Comparison of ENCODE assay signal across 7 cellular contexts in the genomic region with DNA sequence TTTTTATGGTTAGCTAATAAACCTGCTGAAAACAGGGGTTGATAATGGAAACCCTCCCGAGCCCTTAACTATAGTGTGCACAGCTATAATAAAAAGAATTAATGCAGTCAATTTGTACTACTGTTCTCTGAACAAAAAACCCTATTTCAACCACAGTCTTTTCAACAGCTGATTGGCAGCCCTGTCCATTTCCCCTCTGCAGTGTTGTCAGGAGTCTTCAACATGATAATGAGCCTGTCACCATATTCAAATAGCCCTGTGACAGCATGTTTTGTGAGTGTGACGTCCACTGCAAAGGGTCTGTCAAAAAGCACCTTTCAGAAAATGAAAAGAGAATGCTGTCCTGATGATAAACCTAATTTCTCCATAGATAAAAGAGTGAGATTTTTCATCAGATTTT.
"Had no signal": no experiment of that assay in that cellular context is flagged by ENCODE, and none has a peak within 500 bp of the region (broad histone marks: within the 10 kb centered on the region; RNA-seq: fewer than 3 reads in every experiment).

No MANE protein-coding gene starts in this region.

- DNase-seq: GM23248, GOT3, H7, HCEC 1CT, KBM-7 had no signal

- FAIRE-seq: HepG2 had no signal

- H3K4me1 Mint-ChIP-seq: IgD-negative memory B cell had no signal

- H3K27ac Mint-ChIP-seq: IgD-negative memory B cell had no signal

- H3K4me3 Mint-ChIP-seq: IgD-negative memory B cell had no signal
